19 cellular contexts compared by ENCODE assay signal in the genomic region with DNA sequence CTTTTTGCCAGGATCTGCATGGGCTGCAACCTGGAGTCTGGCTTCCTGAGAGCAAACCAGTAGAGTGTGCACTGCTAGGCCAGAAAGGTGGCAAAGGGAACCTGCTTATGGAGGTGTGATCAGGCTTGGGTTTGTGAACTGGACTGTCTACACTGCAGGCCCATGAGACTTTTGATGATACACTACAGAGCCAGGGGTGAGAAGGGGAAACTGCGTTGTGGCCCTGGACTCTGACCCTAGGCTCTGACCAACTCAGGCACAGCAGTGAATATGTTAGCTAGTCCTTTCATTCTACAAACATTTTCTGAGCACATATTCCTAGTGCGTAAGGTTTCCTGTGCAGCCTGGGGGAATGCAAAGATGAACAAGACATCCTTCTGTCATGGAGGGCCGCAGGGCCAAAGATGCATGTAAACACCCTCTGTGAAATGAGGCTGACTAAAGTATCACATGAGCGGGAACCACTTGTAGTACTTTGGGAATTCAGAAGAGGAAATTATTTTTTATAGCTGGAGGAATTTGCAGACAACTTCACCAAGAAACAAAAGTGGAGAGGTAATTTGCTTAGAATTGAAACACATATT.
"Had no signal": no experiment of that assay in that cellular context is flagged by ENCODE, and none has a peak within 500 bp of the region (broad histone marks: within the 10 kb centered on the region; RNA-seq: fewer than 3 reads in every experiment).

No MANE protein-coding gene starts in this region.

- FAIRE-seq: pancreas had no signal

- H3K9me3 Mint-ChIP-seq: natural killer cell; neural crest cell; stimulated activated memory B cell treated with anti-CD40 and anti-IgM and Interleukin-4, amounts not matched to agents 10 μg/mL and 1 μg/mL and 100 μg/mL, for 72 hours; stimulated activated naive CD8-positive, alpha-beta T cell treated with anti-CD3 and anti-CD28 coated beads, Interleukin-15, Interleukin-2, amounts not matched to agents 100 ng/mL and 50 ng/mL, for 24 hours had no signal

- DNase-seq: effector CD4-positive, alpha-beta T cell; head of caudate nucleus; hippocampal formation; mammary epithelial cell; natural killer cell; nucleus accumbens; pancreas; right cardiac atrium; stimulated activated CD4-positive, alpha-beta T cell treated with anti-CD3 and anti-CD28 coated beads, Interleukin-4, amount 100 ng/mL, for 1 hour; stimulated activated CD8-positive, alpha-beta memory T cell treated with anti-CD3 and anti-CD28 coated beads, Interleukin-4, amount 100 ng/mL, for 48 hours; tibial artery; upper lobe of left lung; uterus had no signal

- ATAC-seq: esophagus mucosa; pancreas; right cardiac atrium; stimulated activated memory B cell treated with anti-CD40 and anti-IgM and Interleukin-4, amounts not matched to agents 10 μg/mL and 1 μg/mL and 100 μg/mL, for 72 hours had no signal

- H3K27ac Mint-ChIP-seq: natural killer cell; progenitor cell of endocrine pancreas; stimulated activated memory B cell treated with anti-CD40 and anti-IgM and Interleukin-4, amounts not matched to agents 10 μg/mL and 1 μg/mL and 100 μg/mL, for 72 hours; stimulated activated naive CD8-positive, alpha-beta T cell treated with anti-CD3 and anti-CD28 coated beads, Interleukin-15, Interleukin-2, amounts not matched to agents 100 ng/mL and 50 ng/mL, for 24 hours had no signal

- H3K9me3 ChIP-seq: pancreas, tibial artery, upper lobe of left lung, uterus had no signal

- H3K4me3 ChIP-seq: coronary artery, pancreas, tibial artery, upper lobe of left lung, uterus had no signal

- H3K4me3 Mint-ChIP-seq: natural killer cell; neural crest cell; stimulated activated memory B cell treated with anti-CD40 and anti-IgM and Interleukin-4, amounts not matched to agents 10 μg/mL and 1 μg/mL and 100 μg/mL, for 72 hours; stimulated activated naive CD8-positive, alpha-beta T cell treated with anti-CD3 and anti-CD28 coated beads, Interleukin-15, Interleukin-2, amounts not matched to agents 100 ng/mL and 50 ng/mL, for 24 hours had no signal

- H3K36me3 ChIP-seq: pancreas, tibial artery, upper lobe of left lung, uterus had no signal

- H3K4me1 ChIP-seq: pancreas, tibial artery, upper lobe of left lung, uterus had no signal

- H3K27ac ChIP-seq: coronary artery, pancreas, tibial artery, upper lobe of left lung, uterus had no signal

- H3K4me1 Mint-ChIP-seq: natural killer cell; stimulated activated memory B cell treated with anti-CD40 and anti-IgM and Interleukin-4, amounts not matched to agents 10 μg/mL and 1 μg/mL and 100 μg/mL, for 72 hours had no signal

- H3K27me3 ChIP-seq: pancreas, tibial artery, upper lobe of left lung, uterus had no signal

- H3K36me3 Mint-ChIP-seq: natural killer cell; stimulated activated memory B cell treated with anti-CD40 and anti-IgM and Interleukin-4, amounts not matched to agents 10 μg/mL and 1 μg/mL and 100 μg/mL, for 72 hours had no signal
